Comparison of ENCODE assay signal across 12 cellular contexts in genomic region chr1:38027201-38028104, GRCh38. TPM values are rescaled to one million over a fixed set of nuclear protein-coding genes. Genes with fewer than 3 reads are reported as not detected.
DNase-seq lines count a peak whose midpoint lies in the region; ATAC-seq, FAIRE-seq and TF ChIP-seq lines count a peak whose summit lies in the region.
"Had no signal": no experiment of that assay in that cellular context is flagged by ENCODE, and none has a peak within 500 bp of the region (broad histone marks: within the 10 kb centered on the region; RNA-seq: fewer than 3 reads in every experiment).

No MANE protein-coding gene starts in this region.

- peak overlapping the region in 4 of 7 donors; percentile 11 to 76 (median 52) for H3K27ac Mint-ChIP-seq in CD14-positive monocyte
- peak overlapping the region; percentile 69 for H3K27ac Mint-ChIP-seq in T-helper 17 cell
- peak overlapping the region in 4 of 6 donors; percentile 21 to 65 (median 57) for H3K27ac Mint-ChIP-seq in immature natural killer cell

- FAIRE-seq in GM12892 (lab: Jason Lieb, UNC) = peak; percentile 42

- H3K36me3 Mint-ChIP-seq in CD14-positive monocyte (peaks cover 33 to 48% of the 10 kb centered on the region in 2 donors), T-helper 17 cell (ENCODE audit: low read depth) (peaks cover 6% of the 10 kb centered on the region), immature natural killer cell (peaks cover 6 to 22% (median 13%) of the 10 kb centered on the region in 3 donors)

- ATAC-seq in T-helper 17 cell (no peak), GM18505 (IDR thresholded peaks at IDR 0.05; ENCODE audit: unreplicated experiment) (no peak), GM19395 (IDR thresholded peaks at IDR 0.05; ENCODE audit: unreplicated experiment) (no peak)

- no peaks in the 10 kb centered on the region for H3K9me3 ChIP-seq in T-helper 17 cell (ENCODE audit: control insufficient read depth, low read length, poor library complexity, severe bottlenecking)
- H3K9me3 ChIP-seq: MG63, Peyer's patch, transverse colon had no signal

- TF ChIP-seq CTCF in CD14-positive monocyte (IDR thresholded peaks at IDR 0.05) = no peak

- H3K9me3 Mint-ChIP-seq in CD14-positive monocyte (no peaks in the 10 kb centered on the region), immature natural killer cell (no peaks in the 10 kb centered on the region)

- no peak overlapping the region for H3K4me3 Mint-ChIP-seq in CD14-positive monocyte
- no peak overlapping the region for H3K4me3 Mint-ChIP-seq in T-helper 17 cell
- H3K4me3 Mint-ChIP-seq in immature natural killer cell = no peak overlapping the region

- H3K27me3 Mint-ChIP-seq in CD14-positive monocyte (ENCODE audit: low read depth in 3 of 3) = peaks cover 7 to 17% (median 10%) of the 10 kb centered on the region in 3 donors
- no peaks in the 10 kb centered on the region for H3K27me3 Mint-ChIP-seq in T-helper 17 cell
- H3K27me3 Mint-ChIP-seq in immature natural killer cell (ENCODE audit: low read depth in 3 of 3) = peaks cover 0 to 4% (median 0%) of the 10 kb centered on the region in 3 donors

- no peak for DNase-seq in CD14-positive monocyte (ENCODE audit: low spot score)
- DNase-seq in GM12892 (ENCODE audit: insufficient read length) = no peak
- no peak for DNase-seq in T-helper 17 cell
- no peak for DNase-seq in immature natural killer cell
- no peak for DNase-seq in hypothalamus (lab: John Stamatoyannopoulos, UW)
- DNase-seq in kidney glomerular epithelial cell (lab: John Stamatoyannopoulos, UW) = no peak
- DNase-seq: Peyer's patch had no signal

- H3K4me1 Mint-ChIP-seq in CD14-positive monocyte (peaks cover 28% of the 10 kb centered on the region), T-helper 17 cell (peaks cover 20% of the 10 kb centered on the region), immature natural killer cell (peaks cover 25 to 41% of the 10 kb centered on the region in 2 donors)

- intact Hi-C loops in CD14-positive monocyte (cut with micrococcal nuclease) = loop anchor here in 1 of 2 donors (10.0 kb wide), 1 partner anchor 807 kb away; no protein-coding TSS in a partner anchor

- TF ChIP-seq POLR2A in GM12892 (IDR thresholded peaks at IDR 0.05; ENCODE audit: low read depth, low read length) (no peak; the same call in 1 of the 2 replicates), GM18505 (IDR thresholded peaks at IDR 0.05; ENCODE audit: borderline replicate concordance, extremely low read depth, insufficient read depth, insufficient read length) (no peak)

RNA-seq across cellular contexts. Expression of gene UTP11, which starts 14.9 kb away (rescaled TPM):
- 10 to 100 TPM; 20.5 to 26.0 TPM for polyA plus RNA-seq in CD14-positive monocyte
- 44.4 TPM for polyA plus RNA-seq in GM12892 (2012; ENCODE audit: missing spikeins)
- total RNA-seq in T-helper 17 cell = 10 to 100 TPM in 1 of 2 donors, 1 to 10 TPM in 1; 8.7 to 12.3 TPM
- 10 to 100 TPM; 22.6 to 32.7 (median 30.4) TPM for polyA plus RNA-seq in immature natural killer cell

RNA-seq across cellular contexts. Expression of gene POU3F1, which starts 19.1 kb away (rescaled TPM):
- polyA plus RNA-seq in CD14-positive monocyte (not detected), immature natural killer cell (under 1 TPM in 2 of 3 donors, not detected in 1; 0.14 to 0.43 TPM)
- 0.19 TPM for polyA plus RNA-seq in GM12892 (2012; ENCODE audit: missing spikeins)
- under 1 TPM in 1 of 2 donors, not detected in 1; 0.17 TPM for total RNA-seq in T-helper 17 cell
- total RNA-seq: endothelial cell of umbilical vein, Peyer's patch, transverse colon had no signal
- polyA plus RNA-seq: endothelial cell of umbilical vein had no signal

RNA-seq across cellular contexts. Expression of gene FHL3, which starts 22.1 kb away (rescaled TPM):
- 10 to 100 TPM; 26.1 to 32.3 TPM for polyA plus RNA-seq in CD14-positive monocyte
- polyA plus RNA-seq in GM12892 (2012; ENCODE audit: missing spikeins) = 9.3 TPM
- total RNA-seq in T-helper 17 cell = 1 to 10 TPM; 3.6 to 4.9 TPM
- 100 to 1,000 TPM in 1 of 3 donors, 10 to 100 TPM in 2; 36.8 to 121 (median 74.1) TPM for polyA plus RNA-seq in immature natural killer cell

RNA-seq across cellular contexts. Expression of gene SF3A3, which starts 37.6 kb away (rescaled TPM):
- 10 to 100 TPM; 53.3 to 55.7 TPM for polyA plus RNA-seq in CD14-positive monocyte
- polyA plus RNA-seq in GM12892 (2012; ENCODE audit: missing spikeins) = 78.0 TPM
- total RNA-seq in T-helper 17 cell = 10 to 100 TPM; 43.9 to 48.8 TPM
- 10 to 100 TPM; 62.3 to 81.7 (median 70.9) TPM for polyA plus RNA-seq in immature natural killer cell
